In genomic region chr21:25788677-25789076, GRCh38 we compare ENCODE assay signal across 1 cellular context.
TF ChIP-seq lines count a peak whose summit lies in the region.

No MANE protein-coding gene starts in this region.

TF ChIP-seq in H1, 55 proteins besides CTCF, POLR2A, EP300 and RAD21 (continued from another document):
- TF ChIP-seq SIRT6 (IDR thresholded peaks at IDR 0.05; ENCODE audit: low read length), result no peak
- TF ChIP-seq BRCA1 (IDR thresholded peaks at IDR 0.05; ENCODE audit: low read depth, low read length), result no peak
- TF ChIP-seq, protein P1, sequence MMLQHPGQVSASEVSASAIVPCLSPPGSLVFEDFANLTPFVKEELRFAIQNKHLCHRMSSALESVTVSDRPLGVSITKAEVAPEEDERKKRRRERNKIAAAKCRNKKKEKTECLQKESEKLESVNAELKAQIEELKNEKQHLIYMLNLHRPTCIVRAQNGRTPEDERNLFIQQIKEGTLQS (IDR thresholded peaks at IDR 0.05; ENCODE audit: insufficient read depth, low read depth, low read length), result no peak
- no peak for TF ChIP-seq SUZ12 (IDR thresholded peaks at IDR 0.05; ENCODE audit: low read length)
- TF ChIP-seq TAF1 (IDR thresholded peaks at IDR 0.05; ENCODE audit: low read depth, low read length), result no peak
- no peak for TF ChIP-seq TEAD4 (IDR thresholded peaks at IDR 0.05; ENCODE audit: low read depth, low read length)
- no peak for TF ChIP-seq KDM4A (IDR thresholded peaks at IDR 0.05; ENCODE audit: low read depth, low read length, severe bottlenecking)
- no peak for TF ChIP-seq EZH2 (IDR thresholded peaks at IDR 0.05; ENCODE audit: low read depth, low read length, severe bottlenecking)
- no peak for TF ChIP-seq NRF1 (IDR thresholded peaks at IDR 0.05; ENCODE audit: low read depth, low read length)
- TF ChIP-seq FOSL1 (IDR thresholded peaks at IDR 0.05; ENCODE audit: insufficient read depth, low read depth, low read length), result no peak
- TF ChIP-seq CEBPB (IDR thresholded peaks at IDR 0.05; ENCODE audit: low read depth, low read length), result no peak
- no peak for TF ChIP-seq RFX5 (IDR thresholded peaks at IDR 0.05; ENCODE audit: borderline replicate concordance, low read depth, low read length)
